ENCODE assay signal across 26 cellular contexts in genomic region chr1:210440081-210440480, GRCh38.
DNase-seq lines count a peak whose midpoint lies in the region; ATAC-seq and TF ChIP-seq lines count a peak whose summit lies in the region.
"Had no signal": no experiment of that assay in that cellular context is flagged by ENCODE, and none has a peak within 500 bp of the region (broad histone marks: within the 10 kb centered on the region; RNA-seq: fewer than 3 reads in every experiment).

No MANE protein-coding gene starts in this region.

- peak overlapping the region; percentile 100; the same call in 2 of the 3 replicates for H2BK15ac ChIP-seq in IMR-90 (ENCODE audit: low read depth, low read length)

- no peaks in the 10 kb centered on the region for H3K9me3 Mint-ChIP-seq in activated naive CD8-positive, alpha-beta T cell treated with anti-CD3 and anti-CD28 coated beads for 36 hours
- no peaks in the 10 kb centered on the region for H3K9me3 Mint-ChIP-seq in CD4-positive, alpha-beta T cell
- H3K9me3 Mint-ChIP-seq: activated CD4-positive, alpha-beta T cell treated with anti-CD3 and anti-CD28 coated beads, Interleukin-2, amount 10 ng/mL, durations not matched to agents 24 days and 14 days; activated naive CD4-positive, alpha-beta T cell treated with anti-CD3 and anti-CD28 coated beads, Interleukin-2, amount 50 U/mL, for 72 hours; activated T-helper 1 cell treated with anti-CD3 and anti-CD28 coated beads, Interleukin-12 subunit alpha, Interleukin-12 subunit beta, Interleukin-2, Interleukin-4 antibody, amounts not matched to agents 30 ng/mL and 10 ng/mL and 1 ng/mL, durations not matched to agents 14 hours and 24 hours and 36 hours; CD4-positive, alpha-beta memory T cell; stimulated activated naive CD8-positive, alpha-beta T cell treated with anti-CD3 and anti-CD28 coated beads, Interleukin-15, Interleukin-2, amounts not matched to agents 100 ng/mL and 50 ng/mL, for 24 hours; type B pancreatic cell had no signal

- H3K4me3 ChIP-seq in ACC112 (ENCODE audit: low read depth, low read length) (no peak overlapping the region), IMR-90 (ENCODE audit: insufficient read depth, low read depth, low read length) (no peak overlapping the region), osteoblast (ENCODE audit: insufficient read depth, low read length) (no peak overlapping the region), testis (no peak overlapping the region)
- H3K4me3 ChIP-seq: HAP-1, heart right ventricle, right lobe of liver had no signal

- H3K79me1 ChIP-seq in IMR-90 (ENCODE audit: low read depth in 1 of 2, low read length in 2 of 2), result peaks cover 0 to 8% of the 10 kb centered on the region in 2 experiments; a peak in 2 of 4 replicates

- H3K36me3 Mint-ChIP-seq in activated naive CD8-positive, alpha-beta T cell treated with anti-CD3 and anti-CD28 coated beads for 36 hours, result no peaks in the 10 kb centered on the region
- no peaks in the 10 kb centered on the region for H3K36me3 Mint-ChIP-seq in CD4-positive, alpha-beta T cell (ENCODE audit: low read depth)
- H3K36me3 Mint-ChIP-seq: activated naive CD4-positive, alpha-beta T cell treated with anti-CD3 and anti-CD28 coated beads, Interleukin-2, amount 50 U/mL, for 72 hours; type B pancreatic cell had no signal

- peaks cover 14% of the 10 kb centered on the region for H3K9me1 ChIP-seq in IMR-90 (ENCODE audit: insufficient read depth, low read length)

- ATAC-seq in IMR-90 (ENCODE audit: low read depth), result no peak
- no peak for ATAC-seq in CD4-positive, alpha-beta T cell (ENCODE audit: poor library complexity)
- ATAC-seq: activated naive CD4-positive, alpha-beta T cell treated with anti-CD3 and anti-CD28 coated beads, Interleukin-2, amount 50 U/mL, for 72 hours; heart right ventricle; left colon; right lobe of liver had no signal

- H3K4me2 ChIP-seq in IMR-90 (ENCODE audit: low read depth, low read length) (no peak overlapping the region), osteoblast (ENCODE audit: insufficient read depth, low read length) (peak overlapping the region; percentile 73)

- peak overlapping the region; percentile 87 for H2AK5ac ChIP-seq in IMR-90 (ENCODE audit: low read depth, low read length)

- dilution Hi-C loops in IMR-90 (cut with HindIII; ENCODE audit: low sequenced_read_pairs, unreplicated experiment), result no loop called here

- intact Hi-C loops in IMR-90 (cut with micrococcal nuclease) (no loop called here), testis (cut with DNase I; ENCODE audit: low total_unique reads) (no loop called here)
- intact Hi-C loops in CD4-positive, alpha-beta T cell (cut with DNase I, micrococcal nuclease), result loop anchor here (10.0 kb wide), 2 partner anchors 815 to 1075 kb away; partner anchors contain the start of gene RCOR3 (in 1 of the 2)

- TF ChIP-seq RAD21 in IMR-90 (IDR thresholded peaks at IDR 0.05; ENCODE audit: low read length), result no peak

- peak overlapping the region; percentile 98 for H3K4ac ChIP-seq in IMR-90 (ENCODE audit: low read depth, low read length)

- H3K9ac ChIP-seq in IMR-90 (ENCODE audit: low read depth, low read length), result no peak overlapping the region

- H3K4me1 ChIP-seq in ACC112 (ENCODE audit: control insufficient read depth, insufficient read depth, low read length, unreplicated experiment) (peaks cover 27% of the 10 kb centered on the region), IMR-90 (ENCODE audit: control insufficient read depth, insufficient read depth, low read length) (peaks cover 20% of the 10 kb centered on the region), osteoblast (ENCODE audit: insufficient read depth, low read length) (peaks cover 42% of the 10 kb centered on the region), testis (no peaks in the 10 kb centered on the region)
- H3K4me1 ChIP-seq: HAP-1, heart right ventricle, right lobe of liver had no signal

- H2AK9ac ChIP-seq in IMR-90 (replicated peaks; ENCODE audit: low read depth, low read length, poor library complexity), result no peak overlapping the region

- peak overlapping the region; percentile 88 for H3K14ac ChIP-seq in IMR-90 (replicated peaks; ENCODE audit: low read depth, low read length)

- peak overlapping the region; percentile 78 to 88 for H4K8ac ChIP-seq in IMR-90 (ENCODE audit: low read depth in 2 of 2, low read length in 2 of 2)

- H4K5ac ChIP-seq in IMR-90 (ENCODE audit: low read depth, low read length), result peak overlapping the region; percentile 85

- in situ Hi-C loops in IMR-90 (cut with MboI; ENCODE audit: low sequenced_read_pairs), result no loop called here

- peak overlapping the region; percentile 94 for H2BK20ac ChIP-seq in IMR-90 (ENCODE audit: low read depth, low read length)

- DNase-seq in IMR-90 (no peak), epithelial cell of prostate (ENCODE audit: low read depth, low spot score) (no peak), osteoblast (ENCODE audit: insufficient read length, low spot score, missing footprints) (no peak), testis (no peak), D341Med (ENCODE audit: low spot score) (no peak)
- DNase-seq in activated naive CD8-positive, alpha-beta T cell treated with anti-CD3 and anti-CD28 coated beads for 36 hours, result no peak
- no peak for DNase-seq in CD4-positive, alpha-beta T cell
- DNase-seq: activated CD4-positive, alpha-beta T cell treated with anti-CD3 and anti-CD28 coated beads, Interleukin-2, amount 10 ng/mL, durations not matched to agents 24 days and 14 days; CD4-positive, alpha-beta memory T cell; heart right ventricle; left colon; NCI-H1092; NCI-H1930; NCI-H2227 treated with DMSO at 0.1 percent for 48 hours; posterior cingulate gyrus; right lobe of liver; stimulated activated CD4-positive, alpha-beta T cell treated with anti-CD3 and anti-CD28 coated beads, Interleukin-15, amount 100 ng/mL, for 24 hours; WERI-Rb-1 had no signal

- CTCF ChIA-PET in IMR-90 (lab: Yijun Ruan, JAX), result interaction anchor here (0.8 to 2.2 kb wide), 4 partner anchors 8 to 695 kb away, joined by 4 to 9 read pairs (median 4); partner anchors contain the start of gene KCNH1
- CTCF ChIA-PET in CD4-positive, alpha-beta T cell (lab: Charles Lee), result no interaction called here

- H3K4me1 Mint-ChIP-seq in activated naive CD8-positive, alpha-beta T cell treated with anti-CD3 and anti-CD28 coated beads for 36 hours, result no peaks in the 10 kb centered on the region
- H3K4me1 Mint-ChIP-seq in CD4-positive, alpha-beta T cell (ENCODE audit: low read depth), result no peaks in the 10 kb centered on the region
- H3K4me1 Mint-ChIP-seq: activated CD4-positive, alpha-beta T cell treated with anti-CD3 and anti-CD28 coated beads, Interleukin-2, amount 10 ng/mL, durations not matched to agents 24 days and 14 days; CD4-positive, alpha-beta memory T cell had no signal

- H3K79me2 ChIP-seq in ACC112 (ENCODE audit: control insufficient read depth, insufficient read depth, low read length, unreplicated experiment), result no peaks in the 10 kb centered on the region
- H3K79me2 ChIP-seq in osteoblast (ENCODE audit: insufficient read depth, low read length), result no peaks in the 10 kb centered on the region

- peak overlapping the region; percentile 91 for H4K91ac ChIP-seq in IMR-90 (ENCODE audit: insufficient read depth, low read depth, low read length)

- TF ChIP-seq CTCF in IMR-90 (conservative IDR thresholded peaks at IDR 0.05; ENCODE audit: low read depth, low read length) (no peak), osteoblast (IDR thresholded peaks at IDR 0.05; ENCODE audit: extremely low read depth, low read depth, low read length) (no peak), testis (IDR thresholded peaks at IDR 0.05) (no peak)
- no peak for TF ChIP-seq CTCF in CD4-positive, alpha-beta T cell (IDR thresholded peaks at IDR 0.05)

- H2BK120ac ChIP-seq in IMR-90 (ENCODE audit: low read depth, low read length), result peak overlapping the region; percentile 97

- no peak overlapping the region for H3K4me3 Mint-ChIP-seq in activated naive CD8-positive, alpha-beta T cell treated with anti-CD3 and anti-CD28 coated beads for 36 hours
- no peak overlapping the region for H3K4me3 Mint-ChIP-seq in CD4-positive, alpha-beta T cell
- H3K4me3 Mint-ChIP-seq: activated CD4-positive, alpha-beta T cell treated with anti-CD3 and anti-CD28 coated beads, Interleukin-2, amount 10 ng/mL, durations not matched to agents 24 days and 14 days; activated T-helper 1 cell treated with anti-CD3 and anti-CD28 coated beads, Interleukin-12 subunit alpha, Interleukin-12 subunit beta, Interleukin-2, Interleukin-4 antibody, amounts not matched to agents 30 ng/mL and 10 ng/mL and 1 ng/mL, durations not matched to agents 14 hours and 24 hours and 36 hours; CD4-positive, alpha-beta memory T cell; stimulated activated naive CD8-positive, alpha-beta T cell treated with anti-CD3 and anti-CD28 coated beads, Interleukin-15, Interleukin-2, amounts not matched to agents 100 ng/mL and 50 ng/mL, for 24 hours; type B pancreatic cell had no signal

- H2AFZ ChIP-seq in ACC112 (ENCODE audit: low read length, unreplicated experiment) (no peak overlapping the region), IMR-90 (replicated peaks; ENCODE audit: low read length, poor library complexity) (no peak overlapping the region), osteoblast (ENCODE audit: low read length) (no peak overlapping the region)

- peak overlapping the region; percentile 96 for H3K18ac ChIP-seq in IMR-90 (ENCODE audit: low read depth, low read length)

- H4K20me1 ChIP-seq in IMR-90 (ENCODE audit: insufficient read depth, low read length) (no peaks in the 10 kb centered on the region), osteoblast (ENCODE audit: insufficient read depth, low read length) (no peaks in the 10 kb centered on the region)

- POLR2A ChIA-PET in IMR-90 (lab: Charles Lee; ENCODE audit: unreplicated experiment), result interaction anchor here (1.0 kb wide), 1 partner anchor 818 kb away, joined by 4 read pairs; no protein-coding TSS in a partner anchor
- POLR2A ChIA-PET in CD4-positive, alpha-beta T cell (lab: Charles Lee), result no interaction called here

- H3K27me3 ChIP-seq in ACC112 (ENCODE audit: insufficient read depth, low read length) (no peaks in the 10 kb centered on the region), IMR-90 (ENCODE audit: control insufficient read depth, insufficient read depth, low read length) (no peaks in the 10 kb centered on the region), osteoblast (ENCODE audit: insufficient read depth, low read length) (no peaks in the 10 kb centered on the region), testis (no peaks in the 10 kb centered on the region)
- no peaks in the 10 kb centered on the region for H3K27me3 ChIP-seq in CD4-positive, alpha-beta T cell (ENCODE audit: control insufficient read depth, insufficient read depth, low read length)
- H3K27me3 ChIP-seq: heart right ventricle, right lobe of liver had no signal

- H3K27me3 Mint-ChIP-seq in activated naive CD8-positive, alpha-beta T cell treated with anti-CD3 and anti-CD28 coated beads for 36 hours, result no peaks in the 10 kb centered on the region
- H3K27me3 Mint-ChIP-seq in CD4-positive, alpha-beta T cell, result no peaks in the 10 kb centered on the region
- H3K27me3 Mint-ChIP-seq: activated CD4-positive, alpha-beta T cell treated with anti-CD3 and anti-CD28 coated beads, Interleukin-2, amount 10 ng/mL, durations not matched to agents 24 days and 14 days; CD4-positive, alpha-beta memory T cell; stimulated activated naive CD8-positive, alpha-beta T cell treated with anti-CD3 and anti-CD28 coated beads, Interleukin-15, Interleukin-2, amounts not matched to agents 100 ng/mL and 50 ng/mL, for 24 hours; type B pancreatic cell had no signal

- no peaks in the 10 kb centered on the region for H3K36me3 ChIP-seq in ACC112 (ENCODE audit: insufficient read depth, low read length)
- H3K36me3 ChIP-seq in IMR-90 (ENCODE audit: control insufficient read depth, insufficient read depth, low read length), result no peaks in the 10 kb centered on the region
- H3K36me3 ChIP-seq in osteoblast (ENCODE audit: insufficient read depth, low read length), result no peaks in the 10 kb centered on the region
- H3K36me3 ChIP-seq in testis (ENCODE audit: low read depth, missing control alignments), result no peaks in the 10 kb centered on the region
- H3K36me3 ChIP-seq: HAP-1, heart right ventricle, right lobe of liver, WERI-Rb-1 had no signal

- H3K27ac ChIP-seq in ACC112 (ENCODE audit: low read depth, low read length) (peak overlapping the region; percentile 79), IMR-90 (ENCODE audit: insufficient read depth, low read length) (peak overlapping the region; percentile 1; the same call in 1 of the 2 replicates), epithelial cell of prostate (peak overlapping the region; percentile 27), osteoblast (ENCODE audit: low read depth, low read length) (peak overlapping the region; percentile 99), testis (no peak overlapping the region)
- H3K27ac ChIP-seq in CD4-positive, alpha-beta T cell (ENCODE audit: low read depth, low read length), result no peak overlapping the region
- H3K27ac ChIP-seq: heart right ventricle, HL-60, right lobe of liver, RWPE1, WERI-Rb-1 had no signal

- BruUV-seq in IMR-90 (replicated peaks; lab: Mats Ljungman, UMichigan), result no TSS peak

- no peaks in the 10 kb centered on the region for H3K9me3 ChIP-seq in IMR-90 (ENCODE audit: control insufficient read depth, insufficient read depth, low read length)
- H3K9me3 ChIP-seq in osteoblast (ENCODE audit: low read depth, low read length), result no peaks in the 10 kb centered on the region
- no peaks in the 10 kb centered on the region for H3K9me3 ChIP-seq in testis
- H3K9me3 ChIP-seq in CD4-positive, alpha-beta T cell (ENCODE audit: control insufficient read depth, low read length), result no peaks in the 10 kb centered on the region
- H3K9me3 ChIP-seq: HAP-1, heart right ventricle, right lobe of liver had no signal

- H3K27ac Mint-ChIP-seq in activated naive CD8-positive, alpha-beta T cell treated with anti-CD3 and anti-CD28 coated beads for 36 hours, result no peak overlapping the region
- H3K27ac Mint-ChIP-seq in CD4-positive, alpha-beta T cell, result no peak overlapping the region
- H3K27ac Mint-ChIP-seq: activated CD4-positive, alpha-beta T cell treated with anti-CD3 and anti-CD28 coated beads, Interleukin-2, amount 10 ng/mL, durations not matched to agents 24 days and 14 days; activated naive CD4-positive, alpha-beta T cell treated with anti-CD3 and anti-CD28 coated beads, Interleukin-2, amount 50 U/mL, for 72 hours; activated T-helper 1 cell treated with anti-CD3 and anti-CD28 coated beads, Interleukin-12 subunit alpha, Interleukin-12 subunit beta, Interleukin-2, Interleukin-4 antibody, amounts not matched to agents 30 ng/mL and 10 ng/mL and 1 ng/mL, durations not matched to agents 14 hours and 24 hours and 36 hours; CD4-positive, alpha-beta memory T cell; stimulated activated naive CD8-positive, alpha-beta T cell treated with anti-CD3 and anti-CD28 coated beads, Interleukin-15, Interleukin-2, amounts not matched to agents 100 ng/mL and 50 ng/mL, for 24 hours; type B pancreatic cell had no signal

- peak overlapping the region; percentile 69 for H3K23ac ChIP-seq in IMR-90 (ENCODE audit: low read depth, low read length)

- WGBS in IMR-90 (ENCODE audit: extremely low coverage in 2 of 2, insufficient read length in 1 of 2), 2 experiments, result no CpG with 5 or more reads among the region's 3 CpGs
- 78 to 92% methylated on average over 3 of the region's 3 CpGs for WGBS in testis, 2 donors

- TF ChIP-seq POLR2A in IMR-90 (IDR thresholded peaks at IDR 0.05; ENCODE audit: low read depth, low read length), result no peak
- no peak for TF ChIP-seq POLR2A in testis (IDR thresholded peaks at IDR 0.05)

- H2BK5ac ChIP-seq in IMR-90 (ENCODE audit: low read depth, low read length, poor library complexity, severe bottlenecking), result peak overlapping the region; percentile 96

- H3K56ac ChIP-seq in IMR-90 (ENCODE audit: extremely low read depth, insufficient read depth, low read length), result peak overlapping the region; percentile 98; the same call in 1 of the 2 replicates

Comparison
In these comparisons a context has a peak if more than half of its experiments do, and no peak if none do; other contexts are left out.
1. H3K27ac ChIP-seq: peak in ACC112 (single experiment), IMR-90 (single experiment), epithelial cell of prostate (single experiment) and osteoblast (single experiment); none in testis (0 of 2) and CD4-positive, alpha-beta T cell (single experiment).
2. intact Hi-C loops: an anchor here in CD4-positive, alpha-beta T cell (10.0 kb wide); none called in IMR-90 and testis.